In genomic region chr20:20360464-20360863, GRCh38 we compare ENCODE assay signal across 8 cellular contexts. TPM values are rescaled to one million over a fixed set of nuclear protein-coding genes. Genes with fewer than 3 reads are reported as not detected.
A peak's percentile ranks its signal among the peaks of the same experiment; 100 is the strongest.
DNase-seq lines count a peak whose midpoint lies in the region; FAIRE-seq and TF ChIP-seq lines count a peak whose summit lies in the region.

No MANE protein-coding gene starts in this region.

- H3K27ac ChIP-seq in H1 (ENCODE audit: low read depth, low read length) (no peak overlapping the region), mesenchymal stem cell (ENCODE audit: low read length, poor library complexity, severe bottlenecking) (no peak overlapping the region), uterus (no peak overlapping the region), neuronal stem cell (replicated peaks; ENCODE audit: low read length) (no peak overlapping the region)

- no peaks in the 10 kb centered on the region for H3K36me3 Mint-ChIP-seq in T-helper 2 cell treated with Interferon-gamma antibody and Interleukin-4, amounts not matched to agents 5 μg/mL and 100 μg/mL, for 36 hours (ENCODE audit: low read depth)

- intact Hi-C loops in uterus (cut with DNase I; ENCODE audit: low total_unique reads): no loop called here

- H3K27me3 Mint-ChIP-seq in T-helper 2 cell treated with Interferon-gamma antibody and Interleukin-4, amounts not matched to agents 5 μg/mL and 100 μg/mL, for 36 hours (ENCODE audit: low read depth): peaks cover 51% of the 10 kb centered on the region

- no peak overlapping the region for H2BK120ac ChIP-seq in H1 (replicated peaks; ENCODE audit: low read depth, low read length)
- H2BK120ac ChIP-seq in mesenchymal stem cell (ENCODE audit: low read depth, low read length): no peak overlapping the region
- H2BK120ac ChIP-seq in neuronal stem cell (ENCODE audit: low read depth, low read length): no peak overlapping the region

- H3K79me1 ChIP-seq in H1 (ENCODE audit: low read depth, low read length) (no peaks in the 10 kb centered on the region), mesenchymal stem cell (replicated peaks; ENCODE audit: low read length, poor library complexity, severe bottlenecking) (no peaks in the 10 kb centered on the region), neuronal stem cell (ENCODE audit: low read depth, low read length) (no peaks in the 10 kb centered on the region)

- no peaks in the 10 kb centered on the region for H3K79me2 ChIP-seq in H1 (ENCODE audit: control insufficient read depth in 1 of 2, insufficient read depth in 2 of 2, low read length in 2 of 2)

- H2BK12ac ChIP-seq in H1 (ENCODE audit: low read depth, low read length) (no peak overlapping the region), mesenchymal stem cell (ENCODE audit: low read length in 2 of 2) (no peak overlapping the region), neuronal stem cell (ENCODE audit: low read length) (no peak overlapping the region)

- H2AFZ ChIP-seq in H1 (ENCODE audit: low read length) (no peak overlapping the region), mesenchymal stem cell (ENCODE audit: low read depth, low read length) (no peak overlapping the region), neuronal stem cell (ENCODE audit: low read length) (no peak overlapping the region)

- DNase-seq in ELF-1 (ENCODE audit: low read depth, low spot score) (peak; percentile 65), H4 (ENCODE audit: low spot score) (peak; percentile 47), NCI-H146 treated with DMSO at 0.1 percent for 48 hours (lab: John Stamatoyannopoulos, UW; ENCODE audit: unreplicated experiment) (peak; percentile 82), H1 (ENCODE audit: low read depth in 1 of 2, low spot score in 2 of 2) (no peak), mesenchymal stem cell (peak; percentile 63), uterus (no peak), neuronal stem cell (ENCODE audit: low spot score) (no peak)
- peak; percentile 25 for DNase-seq in T-helper 2 cell treated with Interferon-gamma antibody and Interleukin-4, amounts not matched to agents 5 μg/mL and 100 μg/mL, for 36 hours (ENCODE audit: low spot score)

- H3K4me2 ChIP-seq in H1 (ENCODE audit: insufficient read depth in 1 of 2, low read depth in 2 of 2, low read length in 2 of 2) (no peak overlapping the region), mesenchymal stem cell (ENCODE audit: low read length, poor library complexity, severe bottlenecking) (no peak overlapping the region), neuronal stem cell (ENCODE audit: insufficient read depth, low read length, poor library complexity, severe bottlenecking) (no peak overlapping the region)

- peak; percentile 68 to 78 for TF ChIP-seq RAD21 in H1 (IDR thresholded peaks at IDR 0.05 in 1 of 2, conservative IDR thresholded peaks at IDR 0.05 in 1 of 2; ENCODE audit: low read depth in 2 of 2, low read length in 2 of 2)

- H2BK5ac ChIP-seq in H1 (ENCODE audit: low read depth, low read length): no peak overlapping the region
- H2BK5ac ChIP-seq in mesenchymal stem cell (ENCODE audit: low read depth, low read length, poor library complexity, severe bottlenecking): no peak overlapping the region
- no peak overlapping the region for H2BK5ac ChIP-seq in neuronal stem cell (ENCODE audit: low read length)

- H3K18ac ChIP-seq in H1 (ENCODE audit: extremely low read depth, low read length) (no peak overlapping the region), mesenchymal stem cell (ENCODE audit: low read depth in 1 of 2, low read length in 2 of 2) (no peak overlapping the region), neuronal stem cell (ENCODE audit: low read length) (no peak overlapping the region)

- H2BK15ac ChIP-seq in H1 (ENCODE audit: low read length): no peak overlapping the region
- H2BK15ac ChIP-seq in mesenchymal stem cell (ENCODE audit: low read depth, poor library complexity, severe bottlenecking): no peak overlapping the region
- H2BK15ac ChIP-seq in neuronal stem cell (ENCODE audit: low read length): no peak overlapping the region

- H4K91ac ChIP-seq in H1 (replicated peaks; ENCODE audit: insufficient read length, low read length): no peak overlapping the region
- H4K91ac ChIP-seq in mesenchymal stem cell (ENCODE audit: low read length): no peak overlapping the region
- no peak overlapping the region for H4K91ac ChIP-seq in neuronal stem cell (ENCODE audit: low read depth, low read length, poor library complexity)

- H2AK5ac ChIP-seq in H1 (ENCODE audit: low read depth, low read length): no peak overlapping the region
- H2AK5ac ChIP-seq in mesenchymal stem cell (ENCODE audit: low read length, severe bottlenecking): no peak overlapping the region
- no peak overlapping the region for H2AK5ac ChIP-seq in neuronal stem cell (ENCODE audit: low read depth, low read length)

- TF ChIP-seq POLR2A in H1 (IDR thresholded peaks at IDR 0.05; ENCODE audit: control extremely low read depth in 1 of 2, low read depth in 2 of 2, low read length in 2 of 2): no peak
- no peak for TF ChIP-seq POLR2A in uterus (IDR thresholded peaks at IDR 0.05)

- H3K9me3 ChIP-seq in H1 (ENCODE audit: insufficient read depth in 2 of 2, low read depth in 1 of 2, low read length in 1 of 2) (peaks cover 0 to 4% of the 10 kb centered on the region in 2 experiments; a peak in 1 of 4 replicates), mesenchymal stem cell (ENCODE audit: control insufficient read depth, low read length) (no peaks in the 10 kb centered on the region), uterus (no peaks in the 10 kb centered on the region), neuronal stem cell (replicated peaks in 1 of 2; ENCODE audit: control insufficient read depth in 2 of 2, insufficient read depth in 1 of 2, low read depth in 1 of 2, low read length in 2 of 2) (no peaks in the 10 kb centered on the region)

- no peak overlapping the region for H3K4me3 Mint-ChIP-seq in T-helper 2 cell treated with Interferon-gamma antibody and Interleukin-4, amounts not matched to agents 5 μg/mL and 100 μg/mL, for 36 hours

- no peak overlapping the region for H3K9ac ChIP-seq in H1 (replicated peaks in 1 of 4; ENCODE audit: extremely low read depth in 1 of 4, low read depth in 3 of 4, low read length in 3 of 4)
- no peak overlapping the region for H3K9ac ChIP-seq in mesenchymal stem cell (ENCODE audit: low read length)
- no peak overlapping the region for H3K9ac ChIP-seq in neuronal stem cell (ENCODE audit: low read depth, low read length, poor library complexity)

- H3K4me3 ChIP-seq in H1 (ENCODE audit: extremely low read depth in 1 of 4, insufficient read depth in 2 of 4, low read depth in 3 of 4, low read length in 4 of 4): no peak overlapping the region
- H3K4me3 ChIP-seq in mesenchymal stem cell (ENCODE audit: insufficient read depth in 1 of 2, low read depth in 1 of 2, low read length in 2 of 2): no peak overlapping the region
- H3K4me3 ChIP-seq in uterus: no peak overlapping the region
- no peak overlapping the region for H3K4me3 ChIP-seq in neuronal stem cell (ENCODE audit: low read length in 2 of 2)

- TF ChIP-seq CTCF in H1 (IDR thresholded peaks at IDR 0.05; ENCODE audit: control extremely low read depth in 1 of 3, insufficient read depth in 1 of 3, low read depth in 1 of 3, low read length in 3 of 3): peak; percentile 62 to 92 (median 78)
- peak; percentile 25 to 41 (median 37) for TF ChIP-seq CTCF in uterus (IDR thresholded peaks at IDR 0.05)

- 12% methylated on average over 6 of the region's 6 CpGs; no CpG with 5 or more reads in 1 of the 2 experiments for WGBS in H1 (ENCODE audit: extremely low coverage in 1 of 2, insufficient coverage in 1 of 2, insufficient read length in 1 of 2, insufficient replicate concordance in 2 of 2, low coverage in 1 of 2, low lambda C conversion rate in 2 of 2, missing lambda C conversion rate in 1 of 2), 2 experiments
- 7% methylated on average over 6 of the region's 6 CpGs for WGBS in mesenchymal stem cell
- no CpG with 5 or more reads among the region's 6 CpGs for WGBS in neuronal stem cell (ENCODE audit: extremely low coverage in 2 of 2, insufficient read length in 2 of 2, insufficient replicate concordance in 1 of 2), 2 donors

- H3K56ac ChIP-seq in H1 (replicated peaks; ENCODE audit: insufficient read length, low read depth, low read length): no peak overlapping the region

- H3K4me1 ChIP-seq in H1 (replicated peaks in 1 of 4; ENCODE audit: control insufficient read depth in 3 of 4, insufficient read depth in 4 of 4, low read length in 3 of 4) (peaks cover 0 to 9% (median 4%) of the 10 kb centered on the region in 4 experiments; a peak in 5 of 7 replicates), mesenchymal stem cell (ENCODE audit: control insufficient read depth, insufficient read depth, low read depth, low read length) (peaks cover 12% of the 10 kb centered on the region), uterus (no peaks in the 10 kb centered on the region), neuronal stem cell (ENCODE audit: control insufficient read depth in 2 of 2, insufficient read depth in 1 of 2, low read depth in 1 of 2, low read length in 2 of 2) (peaks cover 5 to 25% of the 10 kb centered on the region in 2 donors)

- peak; percentile 81 for FAIRE-seq in H1 (lab: Jason Lieb, UNC)

- H3K23me2 ChIP-seq in H1 (ENCODE audit: low read depth, low read length): peaks cover 14% of the 10 kb centered on the region; the same call in 1 of the 2 replicates

- CTCF ChIA-PET in H1 (lab: Charles Lee; ENCODE audit: partially characterized antibody): interaction anchor here (1.0 to 1.2 kb wide), 3 partner anchors 27 to 146 kb away, joined by 3 to 10 read pairs (median 6); no protein-coding TSS in a partner anchor

- POLR2A ChIA-PET in H1 (lab: Charles Lee; ENCODE audit: partially characterized antibody): no interaction called here

- H3K9me3 Mint-ChIP-seq in T-helper 2 cell treated with Interferon-gamma antibody and Interleukin-4, amounts not matched to agents 5 μg/mL and 100 μg/mL, for 36 hours: no peaks in the 10 kb centered on the region

- no peak overlapping the region for H3K27ac Mint-ChIP-seq in T-helper 2 cell treated with Interferon-gamma antibody and Interleukin-4, amounts not matched to agents 5 μg/mL and 100 μg/mL, for 36 hours

- H3K27me3 ChIP-seq in H1 (replicated peaks in 1 of 4; ENCODE audit: control insufficient read depth in 3 of 4, extremely low read depth in 1 of 4, insufficient read depth in 3 of 4, low read length in 3 of 4) (peaks cover 22 to 51% (median 42%) of the 10 kb centered on the region in 4 experiments), mesenchymal stem cell (ENCODE audit: control insufficient read depth in 1 of 2, insufficient read depth in 1 of 2, low read length in 2 of 2) (peaks cover 48 to 55% of the 10 kb centered on the region in 2 experiments), uterus (peaks cover 0 to 37% of the 10 kb centered on the region in 2 donors), neuronal stem cell (ENCODE audit: control insufficient read depth in 3 of 3, insufficient read depth in 3 of 3, low read depth in 1 of 3, low read length in 3 of 3) (peaks cover 22 to 66% (median 52%) of the 10 kb centered on the region in 3 experiments)

- H3K14ac ChIP-seq in H1 (ENCODE audit: insufficient read length) (no peak overlapping the region), mesenchymal stem cell (ENCODE audit: low read length in 2 of 2) (no peak overlapping the region), neuronal stem cell (ENCODE audit: low read length) (no peak overlapping the region)

- peaks cover 6% of the 10 kb centered on the region for H3K4me1 Mint-ChIP-seq in T-helper 2 cell treated with Interferon-gamma antibody and Interleukin-4, amounts not matched to agents 5 μg/mL and 100 μg/mL, for 36 hours (ENCODE audit: low read depth)

- no peak overlapping the region for H2BK20ac ChIP-seq in H1 (ENCODE audit: low read length)

- no peak overlapping the region for H3K4ac ChIP-seq in H1 (replicated peaks; ENCODE audit: insufficient read length, low read depth, low read length)
- H3K4ac ChIP-seq in mesenchymal stem cell (ENCODE audit: low read depth in 1 of 2, low read length in 2 of 2): no peak overlapping the region
- no peak overlapping the region for H3K4ac ChIP-seq in neuronal stem cell (ENCODE audit: low read length)

- no peak for TF ChIP-seq EP300 in H1 (IDR thresholded peaks at IDR 0.05; ENCODE audit: borderline replicate concordance in 1 of 2, low read depth in 2 of 2, low read length in 2 of 2)

- peaks cover 0 to 2% of the 10 kb centered on the region in 2 experiments for H4K20me1 ChIP-seq in H1 (replicated peaks in 1 of 2; ENCODE audit: control insufficient read depth in 1 of 2, insufficient read depth in 2 of 2, low read length in 2 of 2)

- no peak overlapping the region for H4K5ac ChIP-seq in H1 (ENCODE audit: insufficient read length, low read depth, low read length)

- H3K36me3 ChIP-seq in H1 (ENCODE audit: control insufficient read depth in 2 of 4, insufficient read depth in 4 of 4, low read length in 3 of 4): no peaks in the 10 kb centered on the region
- no peaks in the 10 kb centered on the region for H3K36me3 ChIP-seq in mesenchymal stem cell (ENCODE audit: control insufficient read depth in 1 of 2, insufficient read depth in 2 of 2, low read depth in 1 of 2, low read length in 2 of 2)
- no peaks in the 10 kb centered on the region for H3K36me3 ChIP-seq in uterus
- H3K36me3 ChIP-seq in neuronal stem cell (replicated peaks in 1 of 2; ENCODE audit: control insufficient read depth in 2 of 2, insufficient read depth in 2 of 2, low read length in 2 of 2): no peaks in the 10 kb centered on the region

- H4K8ac ChIP-seq in H1 (ENCODE audit: extremely low read depth, insufficient read depth, low read length) (no peak overlapping the region), mesenchymal stem cell (ENCODE audit: low read length) (no peak overlapping the region), neuronal stem cell (ENCODE audit: low read depth, low read length) (no peak overlapping the region)

- H3K23ac ChIP-seq in H1 (ENCODE audit: insufficient read length): no peak overlapping the region
- H3K23ac ChIP-seq in mesenchymal stem cell (ENCODE audit: low read length in 2 of 2): no peak overlapping the region
- no peak overlapping the region for H3K23ac ChIP-seq in neuronal stem cell (ENCODE audit: low read depth, low read length, poor library complexity)

RNA-seq across cellular contexts. Expression of gene INSM1, which starts 7.4 kb away (rescaled TPM):
- 0.14 and 0.18 TPM in 2 replicates for total RNA-seq in H4 (2014; rRNA removed; shearing (Covaris generic))
- 2.5 and 2.9 TPM in 2 replicates for total RNA-seq in H1 (2021; fragmentation: NEBNext Ultra II Directional; extraction: Animal tissue kit (Norgen Biotek cat#: 25700))
- polyA plus RNA-seq in H1 (2011; rRNA removed): 0.86 and 1.4 TPM in 2 replicates
- polyA plus RNA-seq in H1 (2011; cell fraction: cytosol; rRNA removed): 1.1 TPM
- polyA plus RNA-seq in H1 (2011; cell fraction: nucleus; rRNA removed): 1.2 TPM
- polyA plus RNA-seq in H1 (2012, experiment 1 of 2): 1.5 to 2.3 TPM (median 2.0 TPM) in 4 replicates
- 2.3 TPM for polyA plus RNA-seq in H1 (2012, experiment 2 of 2)
- 1.3 TPM for polyA plus RNA-seq in H1 (2013, experiment 1 of 2)
- polyA plus RNA-seq in H1 (2013, experiment 2 of 2): 1.3 TPM
- 0.29 and 0.35 TPM in 2 replicates for polyA minus RNA-seq in H1 (2011; rRNA and poly(A)+ RNA removed)
- 0.73 TPM for polyA minus RNA-seq in H1 (2011; cell fraction: cytosol; rRNA and poly(A)+ RNA removed)
- polyA minus RNA-seq in H1 (2011; cell fraction: nucleus; rRNA and poly(A)+ RNA removed): 2.8 TPM
- polyA plus RNA-seq in mesenchymal stem cell (2013, experiment 1 of 2): not detected
- not detected for polyA plus RNA-seq in mesenchymal stem cell (2013, experiment 2 of 2)
- not detected for total RNA-seq in uterus
- polyA plus RNA-seq in neuronal stem cell (2013, experiment 1 of 2): 0.74 TPM
- polyA plus RNA-seq in neuronal stem cell (2013, experiment 2 of 2): 0.71 TPM

Comparison
In these comparisons a context has a peak if more than half of its experiments do, and no peak if none do; other contexts are left out.
1. DNase-seq: peak in ELF-1 (single experiment), H4 (single experiment), NCI-H146 treated with DMSO at 0.1 percent for 48 hours (single experiment), T-helper 2 cell treated with Interferon-gamma antibody and Interleukin-4, amounts not matched to agents 5 μg/mL and 100 μg/mL, for 36 hours (single experiment) and mesenchymal stem cell (single experiment); none in H1 (0 of 2), uterus (0 of 2) and neuronal stem cell (single experiment).